ENCODE assay signal across 8 cellular contexts in genomic region chr1:235011064-235011598, GRCh38.
DNase-seq lines count a peak whose midpoint lies in the region; ATAC-seq and TF ChIP-seq lines count a peak whose summit lies in the region.

No MANE protein-coding gene starts in this region.

- TF ChIP-seq CTCF in lower lobe of right lung (IDR thresholded peaks at IDR 0.05): no peak
- TF ChIP-seq CTCF in testis (IDR thresholded peaks at IDR 0.05): no peak
- no peak for TF ChIP-seq CTCF in right atrium auricular region (IDR thresholded peaks at IDR 0.05)

- DNase-seq in activated CD8-positive, alpha-beta memory T cell treated with anti-CD3 and anti-CD28 coated beads, Interleukin-2, amount 50 U/mL, for 48 hours: peak; percentile 82
- DNase-seq in lower lobe of right lung (no peak), testis (no peak), right atrium auricular region (ENCODE audit: low spot score) (no peak)
- DNase-seq in stimulated activated naive B cell treated with anti-CD40 and anti-IgM and Interleukin-4, amounts not matched to agents 10 μg/mL and 1 μg/mL and 100 μg/mL, for 72 hours: peak; percentile 90

- H3K36me3 Mint-ChIP-seq in IgD-negative memory B cell: no peaks in the 10 kb centered on the region
- H3K36me3 Mint-ChIP-seq in stimulated activated naive B cell treated with anti-CD40 and anti-IgM and Interleukin-4, amounts not matched to agents 10 μg/mL and 1 μg/mL and 100 μg/mL, for 72 hours: peaks cover 2 to 5% of the 10 kb centered on the region in 2 donors

- H3K4me3 Mint-ChIP-seq in IgD-negative memory B cell: peak overlapping the region; percentile 67 to 94 (median 79)
- H3K4me3 Mint-ChIP-seq in stimulated activated naive B cell treated with anti-CD40 and anti-IgM and Interleukin-4, amounts not matched to agents 10 μg/mL and 1 μg/mL and 100 μg/mL, for 72 hours: peak overlapping the region; percentile 23 to 68

- H3K4me1 ChIP-seq in lower lobe of right lung (peaks cover 16% of the 10 kb centered on the region), testis (peaks cover 8% of the 10 kb centered on the region), right atrium auricular region (peaks cover 0 to 14% of the 10 kb centered on the region in 2 donors)

- intact Hi-C loops in lower lobe of right lung (cut with DNase I): no loop called here
- intact Hi-C loops in testis (cut with DNase I; ENCODE audit: low total_unique reads): no loop called here

- H3K4me3 ChIP-seq in lower lobe of right lung (no peak overlapping the region), testis (no peak overlapping the region), right atrium auricular region (no peak overlapping the region)

- no peaks in the 10 kb centered on the region for H3K27me3 Mint-ChIP-seq in IgD-negative memory B cell
- H3K27me3 Mint-ChIP-seq in stimulated activated naive B cell treated with anti-CD40 and anti-IgM and Interleukin-4, amounts not matched to agents 10 μg/mL and 1 μg/mL and 100 μg/mL, for 72 hours: no peaks in the 10 kb centered on the region

- H3K4me1 Mint-ChIP-seq in IgD-negative memory B cell: peaks cover 55 to 68% (median 57%) of the 10 kb centered on the region in 3 donors
- H3K4me1 Mint-ChIP-seq in stimulated activated naive B cell treated with anti-CD40 and anti-IgM and Interleukin-4, amounts not matched to agents 10 μg/mL and 1 μg/mL and 100 μg/mL, for 72 hours: peaks cover 63 to 93% of the 10 kb centered on the region in 2 donors

- no peaks in the 10 kb centered on the region for H3K36me3 ChIP-seq in lower lobe of right lung
- H3K36me3 ChIP-seq in testis (ENCODE audit: low read depth, missing control alignments): no peaks in the 10 kb centered on the region
- H3K36me3 ChIP-seq in right atrium auricular region: no peaks in the 10 kb centered on the region

- H3K27me3 ChIP-seq in lower lobe of right lung (ENCODE audit: low read depth): no peaks in the 10 kb centered on the region
- H3K27me3 ChIP-seq in testis: no peaks in the 10 kb centered on the region
- no peaks in the 10 kb centered on the region for H3K27me3 ChIP-seq in right atrium auricular region

- WGBS in testis, 2 donors: 82 to 85% methylated on average over 7 of the region's 7 CpGs

- H3K9me3 ChIP-seq in lower lobe of right lung (no peaks in the 10 kb centered on the region), testis (no peaks in the 10 kb centered on the region), right atrium auricular region (peaks cover 0 to 4% of the 10 kb centered on the region in 2 donors)

- no peak for ATAC-seq in lower lobe of right lung
- peak; percentile 44 to 51 for ATAC-seq in stimulated activated naive B cell treated with anti-CD40 and anti-IgM and Interleukin-4, amounts not matched to agents 10 μg/mL and 1 μg/mL and 100 μg/mL, for 72 hours (replicated peaks)
- ATAC-seq in HG02885 (IDR thresholded peaks at IDR 0.05; ENCODE audit: poor library complexity, unreplicated experiment): no peak
- no peak for ATAC-seq in GM19324 (IDR thresholded peaks at IDR 0.05; ENCODE audit: low FRiP score, unreplicated experiment)

- TF ChIP-seq POLR2A in testis (IDR thresholded peaks at IDR 0.05): no peak

- H3K27ac ChIP-seq in lower lobe of right lung: peak overlapping the region; percentile 72
- no peak overlapping the region for H3K27ac ChIP-seq in testis
- no peak overlapping the region for H3K27ac ChIP-seq in right atrium auricular region

- H3K27ac Mint-ChIP-seq in IgD-negative memory B cell: peak overlapping the region; percentile 85 to 98 (median 97)
- peak overlapping the region; percentile 93 for H3K27ac Mint-ChIP-seq in stimulated activated naive B cell treated with anti-CD40 and anti-IgM and Interleukin-4, amounts not matched to agents 10 μg/mL and 1 μg/mL and 100 μg/mL, for 72 hours

- H3K9me3 Mint-ChIP-seq in IgD-negative memory B cell: peaks cover 0 to 1% (median 0%) of the 10 kb centered on the region in 3 donors
- H3K9me3 Mint-ChIP-seq in stimulated activated naive B cell treated with anti-CD40 and anti-IgM and Interleukin-4, amounts not matched to agents 10 μg/mL and 1 μg/mL and 100 μg/mL, for 72 hours: peaks cover 2 to 4% of the 10 kb centered on the region in 2 donors

Comparison
In these comparisons a context has a peak if more than half of its experiments do, and no peak if none do; other contexts are left out.
1. DNase-seq: peak in activated CD8-positive, alpha-beta memory T cell treated with anti-CD3 and anti-CD28 coated beads, Interleukin-2, amount 50 U/mL, for 48 hours (single experiment) and stimulated activated naive B cell treated with anti-CD40 and anti-IgM and Interleukin-4, amounts not matched to agents 10 μg/mL and 1 μg/mL and 100 μg/mL, for 72 hours (single experiment); none in lower lobe of right lung (single experiment), testis (single experiment) and right atrium auricular region (single experiment).
2. ATAC-seq: peak in stimulated activated naive B cell treated with anti-CD40 and anti-IgM and Interleukin-4, amounts not matched to agents 10 μg/mL and 1 μg/mL and 100 μg/mL, for 72 hours (2 of 2); none in lower lobe of right lung (0 of 2), HG02885 (single experiment) and GM19324 (single experiment).